In the genomic region with DNA sequence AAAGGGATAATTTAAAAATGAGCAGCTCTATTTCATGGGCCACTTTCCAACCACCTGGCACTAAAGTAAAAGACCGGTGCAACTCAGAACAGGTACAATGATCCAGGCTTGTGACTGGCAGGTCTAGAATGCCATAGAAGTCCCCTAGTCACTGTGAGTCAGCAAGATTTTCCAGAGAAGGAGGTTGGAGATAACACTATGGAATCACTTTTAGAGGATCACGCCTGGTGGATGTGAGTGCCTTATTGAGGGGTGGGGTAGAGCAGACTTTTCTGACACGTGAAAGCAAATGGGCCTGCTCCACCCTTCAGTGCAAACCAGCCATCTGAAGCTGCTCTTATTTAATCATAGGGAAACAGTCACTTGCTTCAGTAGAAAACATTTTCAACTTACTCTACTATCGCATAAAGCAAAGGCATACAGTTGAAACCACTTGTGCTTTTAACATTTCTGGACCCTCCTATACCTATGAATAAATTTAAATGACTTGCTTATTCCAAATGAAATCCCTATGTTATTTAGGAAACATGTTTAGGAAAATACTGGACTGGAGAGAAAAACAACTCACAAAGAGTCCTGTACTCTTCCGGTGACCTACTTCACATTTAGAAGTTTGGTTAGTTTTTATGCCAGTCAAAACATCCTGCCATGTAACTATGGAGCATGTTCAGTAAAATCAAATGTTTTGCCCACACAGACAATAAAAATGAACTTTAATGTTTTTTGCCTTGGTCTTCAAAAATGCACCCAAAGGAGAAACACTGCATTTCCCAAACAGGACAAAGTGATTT, we compare ENCODE assay signal across 12 cellular contexts. TPM values are rescaled to one million over a fixed set of nuclear protein-coding genes. Genes with fewer than 3 reads are reported as not detected.
DNase-seq lines count a peak whose midpoint lies in the region; ATAC-seq and TF ChIP-seq lines count a peak whose summit lies in the region.
"Had no signal": no experiment of that assay in that cellular context is flagged by ENCODE, and none has a peak within 500 bp of the region (broad histone marks: within the 10 kb centered on the region; RNA-seq: fewer than 3 reads in every experiment).

No MANE protein-coding gene starts in this region.

- H3K36me3 ChIP-seq in stomach, result no peaks in the 10 kb centered on the region

- DNase-seq in LHCN-M2 (ENCODE audit: low read depth), result peak; percentile 33
- DNase-seq in MCF 10A (ENCODE audit: unreplicated experiment), result peak; percentile 59
- no peak for DNase-seq in left ventricle myocardium superior
- DNase-seq in stomach, result peak; percentile 48
- no peak for DNase-seq in NCI-H446 treated with DMSO at 0.1 percent for 48 hours (lab: John Stamatoyannopoulos, UW)
- no peak for DNase-seq in NCI-H187 (lab: John Stamatoyannopoulos, UW)
- DNase-seq: activated B cell treated with CpG ODN at 0.5 μM for 24 hours; activated gamma-delta T cell treated with Interleukin-2 at 50 U/mL for 16 hours; effector CD4-positive, alpha-beta T cell; Karpas-422 had no signal

- TF ChIP-seq EP300 in stomach (IDR thresholded peaks at IDR 0.05), result no peak

- peak overlapping the region; percentile 14 to 86 (median 69) for H3K27ac ChIP-seq in stomach

- no peaks in the 10 kb centered on the region for H3K9me3 Mint-ChIP-seq in MCF 10A (ENCODE audit: unreplicated experiment)
- H3K9me3 Mint-ChIP-seq: activated B cell treated with CpG ODN at 0.5 μM for 24 hours had no signal

- no TSS peak for BruUV-seq in MCF 10A (replicated peaks; lab: Mats Ljungman, UMichigan)

- no peak for TF ChIP-seq POLR2A in stomach (IDR thresholded peaks at IDR 0.05)

- peaks cover 24 to 60% (median 40%) of the 10 kb centered on the region in 4 donors for H3K4me1 ChIP-seq in stomach

- CTCF ChIA-PET in MCF 10A (lab: Yijun Ruan, JAX), result interaction anchor here (0.7 to 1.3 kb wide), 2 partner anchors 42 to 92 kb away, joined by 4 to 5 read pairs; no protein-coding TSS in a partner anchor

- TF ChIP-seq CTCF in MCF 10A (IDR thresholded peaks at IDR 0.05; ENCODE audit: unreplicated experiment) (no peak), stomach (IDR thresholded peaks at IDR 0.05) (no peak)

- peak overlapping the region; percentile 80 for H3K27ac Mint-ChIP-seq in MCF 10A (ENCODE audit: low read depth, unreplicated experiment)
- H3K27ac Mint-ChIP-seq: activated B cell treated with CpG ODN at 0.5 μM for 24 hours had no signal

- WGBS in stomach, 5 donors, result 45 to 63% (median 59%) methylated on average over 5 of the region's 5 CpGs

- no peak overlapping the region for H3K4me3 Mint-ChIP-seq in MCF 10A (ENCODE audit: unreplicated experiment)
- H3K4me3 Mint-ChIP-seq: activated B cell treated with CpG ODN at 0.5 μM for 24 hours had no signal

- ATAC-seq in left ventricle myocardium superior (peak; percentile 57), GM21423 (IDR thresholded peaks at IDR 0.05; ENCODE audit: unreplicated experiment) (no peak), GM19397 (IDR thresholded peaks at IDR 0.05; ENCODE audit: unreplicated experiment) (no peak)

- H3K4me3 ChIP-seq in stomach, result no peak overlapping the region

- H3K9me3 ChIP-seq in stomach, result no peaks in the 10 kb centered on the region

- peaks cover 14% of the 10 kb centered on the region for H3K36me3 Mint-ChIP-seq in MCF 10A (ENCODE audit: insufficient read depth, unreplicated experiment)

- peaks cover 75% of the 10 kb centered on the region for H3K4me1 Mint-ChIP-seq in MCF 10A (ENCODE audit: insufficient read depth, unreplicated experiment)
- H3K4me1 Mint-ChIP-seq: activated B cell treated with CpG ODN at 0.5 μM for 24 hours had no signal

- intact Hi-C loops in MCF 10A (cut with micrococcal nuclease) (loop anchor here (1.0 kb wide), 1 partner anchor 92 kb away; no protein-coding TSS in a partner anchor), left ventricle myocardium superior (cut with micrococcal nuclease) (no loop called here), stomach (cut with DNase I; ENCODE audit: low total_unique reads) (no loop called here)

- POLR2A ChIA-PET in MCF 10A (lab: Yijun Ruan, JAX), result interaction anchor here (1.0 to 1.6 kb wide), 3 partner anchors 35 to 67 kb away, joined by 3 to 6 read pairs (median 4); no protein-coding TSS in a partner anchor

- H3K27me3 ChIP-seq in stomach, result no peaks in the 10 kb centered on the region

- H3K27me3 Mint-ChIP-seq in MCF 10A (ENCODE audit: insufficient read depth, unreplicated experiment), result no peaks in the 10 kb centered on the region

RNA-seq across cellular contexts. Expression of gene AKR1C1, which starts 21.5 kb away (rescaled TPM):
- 42.6 and 56.1 TPM in 2 replicates for total RNA-seq in LHCN-M2 (2014; rRNA removed)
- 42.0 TPM for polyA plus RNA-seq in LHCN-M2 (2012)
- 4.3 and 6.2 TPM in 2 replicates for total RNA-seq in MCF 10A (2022)
- total RNA-seq in left ventricle myocardium superior, result 20.2 TPM
- 100 to 1,000 TPM in 1 of 5 donors, 10 to 100 TPM in 4; 17.4 to 227 (median 63.4) TPM for total RNA-seq in stomach
- 100 to 1,000 TPM; 110 to 378 (median 130) TPM for polyA plus RNA-seq in stomach
- total RNA-seq: activated B cell treated with CpG ODN at 0.5 μM for 24 hours had no signal

Comparison
In these comparisons a context has a peak if more than half of its experiments do, and no peak if none do; other contexts are left out.
1. DNase-seq: peak in LHCN-M2 (single experiment), MCF 10A (single experiment) and stomach (single experiment); none in left ventricle myocardium superior (single experiment), NCI-H446 treated with DMSO at 0.1 percent for 48 hours (single experiment) and NCI-H187 (0 of 2).